9 cellular contexts compared by ENCODE assay signal in genomic region chr1:151156515-151156819, GRCh38. TPM values are rescaled to one million over a fixed set of nuclear protein-coding genes. Genes with fewer than 3 reads are reported as not detected.
DNase-seq lines count a peak whose midpoint lies in the region; ATAC-seq and TF ChIP-seq lines count a peak whose summit lies in the region.
"Had no signal": no experiment of that assay in that cellular context is flagged by ENCODE, and none has a peak within 500 bp of the region (broad histone marks: within the 10 kb centered on the region; RNA-seq: fewer than 3 reads in every experiment).

Gene TNFAIP8L2, plus strand, starts transcription at chr1:151156649. Its CDS starts 2,049 bp downstream, at chr1:151158698.

- intact Hi-C loops in activated CD4-positive, alpha-beta T cell treated with anti-CD3 and anti-CD28 coated beads for 36 hours (cut with DNase I, micrococcal nuclease), result loop anchor here (1.0 to 5.0 kb wide), 14 partner anchors 9 to 594 kb away; partner anchors contain the start of genes CDC42SE1 (in 2 of the 2), PRUNE1 (in 2 of the 2), SEMA6C (in 2 of the 2) and ARNT (in 1 of the 2)

- no peak within 1 kb of the TSS for H3K9ac ChIP-seq in endodermal cell (ENCODE audit: extremely low read depth, low read length, poor library complexity, severe bottlenecking)

- in situ Hi-C loops in G401 (cut with HindIII; ENCODE audit: low sequenced_read_pairs), result no loop called here

- POLR2A ChIA-PET in activated CD4-positive, alpha-beta T cell treated with anti-CD3 and anti-CD28 coated beads for 36 hours (lab: Charles Lee), result interaction anchor here (0.6 to 2.1 kb wide), 14 partner anchors 8 to 541 kb away, joined by 3 to 17 read pairs (median 4); partner anchors contain the start of genes C1orf56, LYSMD1, MINDY1 and PSMD4

- TF ChIP-seq CTCF in endodermal cell (conservative IDR thresholded peaks at IDR 0.05), result no peak

- peaks cover 44% of the 10 kb centered on the region for H3K4me1 Mint-ChIP-seq in activated CD4-positive, alpha-beta T cell treated with anti-CD3 and anti-CD28 coated beads for 36 hours
- peaks cover 2% of the 10 kb centered on the region for H3K4me1 Mint-ChIP-seq in endodermal cell

- 77 to 89% methylated on average over 3 to 4 of the region's 4 CpGs for WGBS in endodermal cell (ENCODE audit: insufficient coverage in 1 of 2, insufficient read length in 1 of 2), 2 experiments

- CTCF ChIA-PET in activated CD4-positive, alpha-beta T cell treated with anti-CD3 and anti-CD28 coated beads for 36 hours (lab: Charles Lee), result interaction anchor here (0.5 to 8.0 kb wide), 35 partner anchors 8 to 589 kb away, joined by 3 to 195 read pairs (median 4); partner anchors contain the start of genes GABPB2, LYSMD1, MINDY1 and MLLT11

- no peaks in the 10 kb centered on the region for H3K9me3 Mint-ChIP-seq in activated CD4-positive, alpha-beta T cell treated with anti-CD3 and anti-CD28 coated beads for 36 hours (ENCODE audit: low read depth)
- H3K9me3 Mint-ChIP-seq in endodermal cell, result no peaks in the 10 kb centered on the region

- H3K36me3 Mint-ChIP-seq in activated CD4-positive, alpha-beta T cell treated with anti-CD3 and anti-CD28 coated beads for 36 hours (ENCODE audit: low read depth), result peaks cover 36% of the 10 kb centered on the region
- H3K36me3 Mint-ChIP-seq in endodermal cell (ENCODE audit: low read depth), result peaks cover 26% of the 10 kb centered on the region

- H3K4me3 Mint-ChIP-seq in activated CD4-positive, alpha-beta T cell treated with anti-CD3 and anti-CD28 coated beads for 36 hours, result peak within 1 kb of the TSS; percentile 88
- no peak within 1 kb of the TSS for H3K4me3 Mint-ChIP-seq in endodermal cell

- no peaks in the 10 kb centered on the region for H3K27me3 ChIP-seq in endodermal cell (ENCODE audit: control insufficient read depth, insufficient read depth, low read length, poor library complexity, severe bottlenecking)

- H3K36me3 ChIP-seq in endodermal cell (ENCODE audit: control insufficient read depth, insufficient read depth, low read length), result peaks cover 38% of the 10 kb centered on the region

- no peaks in the 10 kb centered on the region for H3K4me1 ChIP-seq in endodermal cell (ENCODE audit: control insufficient read depth, insufficient read depth, low read length)

- H3K4me3 ChIP-seq in endodermal cell (ENCODE audit: low read length), result no peak within 1 kb of the TSS
- H3K4me3 ChIP-seq: SK-N-MC had no signal

- H3K27ac Mint-ChIP-seq in activated CD4-positive, alpha-beta T cell treated with anti-CD3 and anti-CD28 coated beads for 36 hours, result peak within 1 kb of the TSS; percentile 99
- no peak within 1 kb of the TSS for H3K27ac Mint-ChIP-seq in endodermal cell

- no peak within 1 kb of the TSS for H3K27ac ChIP-seq in endodermal cell (ENCODE audit: low read depth, low read length)
- H3K27ac ChIP-seq: SK-N-MC had no signal

- no peaks in the 10 kb centered on the region for H3K9me3 ChIP-seq in endodermal cell (ENCODE audit: control insufficient read depth, low read length)

- peak; percentile 91 for DNase-seq in activated CD4-positive, alpha-beta T cell treated with anti-CD3 and anti-CD28 coated beads for 36 hours
- DNase-seq in endodermal cell, result peak; percentile 63
- peak; percentile 50 to 84 for DNase-seq in stimulated activated CD4-positive, alpha-beta T cell treated with anti-CD3 and anti-CD28 coated beads, Interleukin-12 subunit alpha, Interleukin-12 subunit beta, amount 100 ng/mL, for 24 hours (ENCODE audit: low read depth in 2 of 2)
- no peak for DNase-seq in NCI-H526 treated with DMSO at 0.1 percent for 48 hours (lab: John Stamatoyannopoulos, UW)
- no peak for DNase-seq in G401 (ENCODE audit: low spot score)

- H3K27me3 Mint-ChIP-seq in activated CD4-positive, alpha-beta T cell treated with anti-CD3 and anti-CD28 coated beads for 36 hours, result no peaks in the 10 kb centered on the region
- H3K27me3 Mint-ChIP-seq in endodermal cell (ENCODE audit: insufficient read depth), result no peaks in the 10 kb centered on the region

- peak; percentile 58 for ATAC-seq in GM19397 (IDR thresholded peaks at IDR 0.05; ENCODE audit: unreplicated experiment)
- ATAC-seq in HG03521 (IDR thresholded peaks at IDR 0.05; ENCODE audit: unreplicated experiment), result peak; percentile 75
- peak; percentile 85 for ATAC-seq in activated CD4-positive, alpha-beta T cell treated with anti-CD3 and anti-CD28 coated beads for 36 hours
- no peak for ATAC-seq in HG02840 (IDR thresholded peaks at IDR 0.05; ENCODE audit: low FRiP score, unreplicated experiment)

RNA-seq across cellular contexts. Expression of gene TNFAIP8L2, which starts in this region (rescaled TPM):
- total RNA-seq in activated CD4-positive, alpha-beta T cell treated with anti-CD3 and anti-CD28 coated beads for 36 hours, result 10 to 100 TPM; 18.4 to 19.2 TPM
- not detected for total RNA-seq in endodermal cell
- polyA plus RNA-seq in endodermal cell (2013, experiment 1 of 2), result not detected
- not detected for polyA plus RNA-seq in endodermal cell (2013, experiment 2 of 2)
- total RNA-seq in G401 (2014; rRNA removed; shearing (Covaris generic)), result not detected in 2 replicates

Comparison
In these comparisons a context has a peak if more than half of its experiments do, and no peak if none do; other contexts are left out.
1. RNA of gene TNFAIP8L2 (total RNA-seq): 18.4 to 19.2 TPM in activated CD4-positive, alpha-beta T cell treated with anti-CD3 and anti-CD28 coated beads for 36 hours; not detected in endodermal cell and not detected in G401; every median in the first group is over 10 times any median in the second.
2. Peak in DNase-seq in endodermal cell; RNA of the gene not detected or under 1 TPM.
3. DNase-seq: peak in activated CD4-positive, alpha-beta T cell treated with anti-CD3 and anti-CD28 coated beads for 36 hours (single experiment) and stimulated activated CD4-positive, alpha-beta T cell treated with anti-CD3 and anti-CD28 coated beads, Interleukin-12 subunit alpha, Interleukin-12 subunit beta, amount 100 ng/mL, for 24 hours (2 of 2); none in NCI-H526 treated with DMSO at 0.1 percent for 48 hours (single experiment) and G401 (single experiment).